ENCODE assay signal across 14 cellular contexts in the genomic region with DNA sequence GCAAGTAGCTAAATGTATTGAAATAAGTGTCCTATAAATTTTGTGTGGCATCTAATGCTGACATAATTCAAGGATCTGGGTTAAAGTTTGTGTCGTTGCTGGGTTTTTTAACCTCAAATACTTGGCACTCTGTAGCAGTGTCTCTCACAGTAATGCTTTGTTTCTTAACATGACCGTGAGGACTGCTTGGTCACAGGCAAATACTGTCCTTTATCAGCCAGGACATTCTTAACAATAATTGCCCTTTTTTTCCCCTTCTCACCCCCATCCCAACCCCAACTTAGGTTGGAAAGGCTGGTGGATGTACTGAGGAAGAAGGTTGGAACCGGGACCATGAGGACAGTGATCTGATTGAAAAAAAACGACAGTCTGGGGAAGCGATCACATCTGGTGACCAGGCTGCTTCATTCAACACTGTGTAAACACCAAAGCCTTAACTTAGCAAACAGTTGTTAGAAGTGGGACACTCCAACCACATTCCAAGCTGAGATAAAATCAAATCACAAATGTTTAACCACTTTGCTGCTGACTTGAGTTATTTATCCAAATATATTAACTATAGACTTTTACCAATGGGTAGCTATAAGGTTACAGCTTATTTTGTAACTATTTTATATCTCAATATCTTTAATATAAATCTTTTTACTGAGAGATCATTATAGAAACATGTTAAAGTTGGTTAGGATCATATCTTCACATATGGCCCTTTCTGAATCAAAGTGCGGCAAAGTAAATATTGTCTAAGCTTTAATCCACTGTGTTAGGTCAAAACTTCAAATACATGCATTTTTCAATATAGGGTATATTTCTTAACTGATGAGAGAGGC. TPM values are rescaled to one million over a fixed set of nuclear protein-coding genes. Genes with fewer than 3 reads are reported as not detected.
DNase-seq lines count a peak whose midpoint lies in the region; ATAC-seq, FAIRE-seq and TF ChIP-seq lines count a peak whose summit lies in the region.
"Had no signal": no experiment of that assay in that cellular context is flagged by ENCODE, and none has a peak within 500 bp of the region (broad histone marks: within the 10 kb centered on the region; RNA-seq: fewer than 3 reads in every experiment).

No MANE protein-coding gene starts in this region.

- in situ Hi-C loops in HepG2 (cut with HindIII; ENCODE audit: extremely low pct_ligation_motif_present, low pct_unique_long_range_greater_than_20kb), result loop anchor here (5.0 kb wide), 1 partner anchor 80 kb away; no protein-coding TSS in a partner anchor

- no peaks in the 10 kb centered on the region for H3K9me3 ChIP-seq in HEK293 (ENCODE audit: control insufficient read depth, insufficient read depth, low read depth, low read length)
- no peaks in the 10 kb centered on the region for H3K9me3 ChIP-seq in HepG2 (ENCODE audit: low read length)
- H3K9me3 ChIP-seq: psoas muscle had no signal

- H3K27me3 ChIP-seq in HepG2 (ENCODE audit: control insufficient read depth in 1 of 2, insufficient read depth in 2 of 2, low read length in 2 of 2), result no peaks in the 10 kb centered on the region

- under 1% methylated on average over 6 of the region's 6 CpGs for WGBS in HepG2 (ENCODE audit: low lambda C conversion rate)

- intact Hi-C loops in HepG2 (cut with micrococcal nuclease; ENCODE audit: unreplicated experiment), result loop anchor here (1.0 to 5.0 kb wide), 6 partner anchors 40 to 300 kb away; partner anchors contain the start of genes FOXA1 and TTC6

- POLR2A ChIA-PET in HEK293 (lab: Yijun Ruan, JAX) (no interaction called here), HepG2 (lab: Yijun Ruan, JAX) (interaction anchor here (0.7 to 3.2 kb wide), 13 partner anchors 12 to 319 kb away, joined by 3 to 35 read pairs (median 3); partner anchors contain the start of genes FOXA1 and TTC6)

- H3K36me3 ChIP-seq in HEK293 (ENCODE audit: control insufficient read depth in 2 of 2, insufficient read depth in 1 of 2, low read length in 2 of 2) (no peaks in the 10 kb centered on the region), HepG2 (replicated peaks in 1 of 2; ENCODE audit: control insufficient read depth in 1 of 2, insufficient read depth in 2 of 2, low read length in 2 of 2) (no peaks in the 10 kb centered on the region)

- peak in 1 of 2 experiments; percentile 47; a peak in 1 of 4 replicates for TF ChIP-seq POLR2A in HepG2 (IDR thresholded peaks at IDR 0.05; ENCODE audit: insufficient read depth in 1 of 2, low read depth in 2 of 2, low read length in 2 of 2)

- peak; percentile 100 for ATAC-seq in HepG2
- ATAC-seq: psoas muscle had no signal

- TF ChIP-seq CTCF in HEK293 (tag by site-specific recombination; IDR thresholded peaks at IDR 0.05) (no peak), HepG2 (CRISPR knock-in tag; IDR thresholded peaks at IDR 0.05) (no peak)

- H3K4me1 ChIP-seq in HEK293 (ENCODE audit: control insufficient read depth, insufficient read depth, low read length) (peaks cover 13% of the 10 kb centered on the region), HepG2 (ENCODE audit: insufficient read depth, low read length) (peaks cover 36% of the 10 kb centered on the region)
- H3K4me1 ChIP-seq: psoas muscle had no signal

- H3K27ac ChIP-seq in HEK293 (ENCODE audit: extremely low read depth, low read depth, low read length), result no peak overlapping the region
- peak overlapping the region; percentile 73 for H3K27ac ChIP-seq in HepG2 (ENCODE audit: extremely low read length, insufficient read depth, low read length)
- H3K27ac ChIP-seq: epithelial cell of prostate, psoas muscle had no signal

- CTCF ChIA-PET in HEK293 (lab: Yijun Ruan, JAX), result interaction anchor here (0.8 kb wide), 1 partner anchor 13 kb away, joined by 3 read pairs; no protein-coding TSS in a partner anchor
- CTCF ChIA-PET in HepG2 (lab: Yijun Ruan, JAX; ENCODE audit: low intra/inter-chr PET ratio, low total read pairs), result interaction anchor here (1.1 kb wide), 1 partner anchor 218 kb away, joined by 3 read pairs; no protein-coding TSS in a partner anchor

- H3K9ac ChIP-seq in HepG2 (ENCODE audit: insufficient read depth, low read depth, low read length), result peak overlapping the region; percentile 44

- BruUV-seq in HepG2 (replicated peaks; lab: Mats Ljungman, UMichigan), result TSS peak; percentile 37

- TF ChIP-seq RAD21 in HepG2 (CRISPR knock-in tag; IDR thresholded peaks at IDR 0.05), result peak; percentile 50; the same call in 1 of the 2 replicates

- no peaks in the 10 kb centered on the region for H4K20me1 ChIP-seq in HepG2 (ENCODE audit: insufficient read depth, low read length)

- peak; percentile 99 for FAIRE-seq in HepG2 (lab: Jason Lieb, UNC)
- FAIRE-seq: GM12892, keratinocyte had no signal

- H3K4me3 ChIP-seq in HEK293 (ENCODE audit: low read depth, low read length) (peak overlapping the region; percentile 17), HepG2 (replicated peaks in 1 of 3; ENCODE audit: insufficient read depth in 1 of 3, low read depth in 2 of 3, low read length in 3 of 3) (peak overlapping the region; percentile 5 to 38 (median 29); a peak in 5 of 6 replicates)
- H3K4me3 ChIP-seq: psoas muscle had no signal

- DNase-seq in AG08396 (ENCODE audit: low spot score), result peak; percentile 5
- peak; percentile 1 for DNase-seq in RPMI7951 (ENCODE audit: low read depth)
- peak; percentile 100 for DNase-seq in HepG2 (ENCODE audit: low spot score)
- no peak for DNase-seq in kidney glomerular epithelial cell (lab: John Stamatoyannopoulos, UW)
- DNase-seq in glomerular visceral epithelial cell (ENCODE audit: extremely low spot score), result no peak
- DNase-seq in activated CD4-positive, alpha-beta T cell treated with anti-CD3 and anti-CD28 coated beads for 4 hours, result no peak
- DNase-seq in inferior parietal cortex (ENCODE audit: extremely low spot score), result no peak
- DNase-seq: aorta; CD4-positive, CD25-positive, alpha-beta regulatory T cell; psoas muscle had no signal

- no peaks in the 10 kb centered on the region for H3K79me2 ChIP-seq in HepG2 (ENCODE audit: insufficient read depth, low read length)

- peak overlapping the region; percentile 8 for H2AFZ ChIP-seq in HepG2 (ENCODE audit: low read length)

- TF ChIP-seq EP300 in HepG2 (IDR thresholded peaks at IDR 0.05; ENCODE audit: low read depth in 2 of 2, low read length in 2 of 2) (peak; percentile 77 to 98; a peak in 3 of 4 replicates), HepG2 (CRISPR knock-in tag; IDR thresholded peaks at IDR 0.05; ENCODE audit: borderline replicate concordance) (peak; percentile 95; the same call in 1 of the 2 replicates)

- peak overlapping the region; percentile 67 for H3K4me2 ChIP-seq in HepG2 (ENCODE audit: low read depth, low read length)

TF ChIP-seq in HepG2, 621 proteins besides CTCF, POLR2A, EP300 and RAD21 (continues in another document):
- TF ChIP-seq ATF1 (CRISPR knock-in tag; IDR thresholded peaks at IDR 0.05), result 0 out of 2 replicates have a peak, but pooled peaks have one; percentile 42

RNA-seq across cellular contexts. Expression of gene FOXA1, which starts 48.2 kb away (rescaled TPM):
- total RNA-seq in RPMI7951 (2014; rRNA removed; shearing (Covaris generic)), result not detected in 2 replicates
- 58.1 and 58.6 TPM in 2 replicates for total RNA-seq in HepG2 (2016; rRNA removed; fragmentation: Illumina TruSeq; extraction: Trizol)
- 14.5 and 16.1 TPM in 2 replicates for total RNA-seq in HepG2 (2016; cell fraction: cytosol; rRNA removed; fragmentation: Illumina TruSeq; extraction: Trizol; ENCODE audit: low read depth)
- 51.7 and 53.7 TPM in 2 replicates for total RNA-seq in HepG2 (2016; cell fraction: insoluble cytoplasmic fraction; rRNA removed; fragmentation: Illumina TruSeq; extraction: Trizol)
- 58.2 and 61.8 TPM in 2 replicates for total RNA-seq in HepG2 (2016; cell fraction: membrane; rRNA removed; fragmentation: Illumina TruSeq; extraction: Trizol)
- 59.1 and 60.1 TPM in 2 replicates for total RNA-seq in HepG2 (2016; cell fraction: nucleus; rRNA removed; fragmentation: Illumina TruSeq; extraction: Trizol)
- polyA plus RNA-seq in HepG2 (2011; rRNA removed), result 43.4 and 47.6 TPM in 2 replicates
- polyA plus RNA-seq in HepG2 (2011; cell fraction: cytosol; rRNA removed), result 41.8 and 44.7 TPM in 2 replicates
- polyA plus RNA-seq in HepG2 (2011; cell fraction: nucleus; rRNA removed), result 54.5 and 66.1 TPM in 2 replicates
- polyA plus RNA-seq in HepG2 (2012), result 32.0 and 32.4 TPM in 2 replicates
- 9.3 and 9.9 TPM in 2 replicates for polyA plus RNA-seq in HepG2 (2016; cell fraction: cytosol; fragmentation: Illumina TruSeq; extraction: Trizol; ENCODE audit: low read depth)
- polyA plus RNA-seq in HepG2 (2016; cell fraction: insoluble cytoplasmic fraction; fragmentation: Illumina TruSeq; extraction: Trizol; ENCODE audit: low read depth), result 93.1 and 102 TPM in 2 replicates
- polyA plus RNA-seq in HepG2 (2016; cell fraction: membrane; fragmentation: Illumina TruSeq; extraction: Trizol; ENCODE audit: low read depth), result 37.3 and 39.0 TPM in 2 replicates
- 98.8 and 112 TPM in 2 replicates for polyA plus RNA-seq in HepG2 (2016; cell fraction: nucleus; fragmentation: Illumina TruSeq; extraction: Trizol; ENCODE audit: insufficient read depth, low read depth)
- 4.0 and 60.9 TPM in 2 replicates for polyA minus RNA-seq in HepG2 (2011; rRNA and poly(A)+ RNA removed; ENCODE audit: low replicate concordance)
- polyA minus RNA-seq in HepG2 (2011; cell fraction: cytosol; rRNA and poly(A)+ RNA removed), result 54.0 and 57.6 TPM in 2 replicates
- polyA minus RNA-seq in HepG2 (2011; cell fraction: nucleus; rRNA and poly(A)+ RNA removed), result 76.0 and 85.0 TPM in 2 replicates
- total RNA-seq: aorta, psoas muscle had no signal
- polyA plus RNA-seq: CD4-positive, CD25-positive, alpha-beta regulatory T cell had no signal

RNA-seq across cellular contexts. Expression of gene TTC6, which starts 48.6 kb away (rescaled TPM):
- 0.10 TPM in 1 of 2 replicates, not detected in the other for total RNA-seq in RPMI7951 (2014; rRNA removed; shearing (Covaris generic))
- total RNA-seq in HepG2 (2016; rRNA removed; fragmentation: Illumina TruSeq; extraction: Trizol), result 13.2 and 27.4 TPM in 2 replicates
- total RNA-seq in HepG2 (2016; cell fraction: cytosol; rRNA removed; fragmentation: Illumina TruSeq; extraction: Trizol; ENCODE audit: low read depth), result 21.5 and 24.0 TPM in 2 replicates
- total RNA-seq in HepG2 (2016; cell fraction: insoluble cytoplasmic fraction; rRNA removed; fragmentation: Illumina TruSeq; extraction: Trizol), result 11.2 and 26.5 TPM in 2 replicates
- 16.2 and 16.4 TPM in 2 replicates for total RNA-seq in HepG2 (2016; cell fraction: membrane; rRNA removed; fragmentation: Illumina TruSeq; extraction: Trizol)
- total RNA-seq in HepG2 (2016; cell fraction: nucleus; rRNA removed; fragmentation: Illumina TruSeq; extraction: Trizol), result 87.8 and 88.1 TPM in 2 replicates
- polyA plus RNA-seq in HepG2 (2011; rRNA removed), result 8.6 and 9.3 TPM in 2 replicates
- 2.6 and 3.9 TPM in 2 replicates for polyA plus RNA-seq in HepG2 (2011; cell fraction: cytosol; rRNA removed)
- polyA plus RNA-seq in HepG2 (2011; cell fraction: nucleus; rRNA removed), result 28.3 and 28.6 TPM in 2 replicates
- 7.9 and 8.5 TPM in 2 replicates for polyA plus RNA-seq in HepG2 (2012)
- polyA plus RNA-seq in HepG2 (2016; cell fraction: cytosol; fragmentation: Illumina TruSeq; extraction: Trizol; ENCODE audit: low read depth), result 3.5 and 4.5 TPM in 2 replicates
- 5.4 and 8.4 TPM in 2 replicates for polyA plus RNA-seq in HepG2 (2016; cell fraction: insoluble cytoplasmic fraction; fragmentation: Illumina TruSeq; extraction: Trizol; ENCODE audit: low read depth)
- polyA plus RNA-seq in HepG2 (2016; cell fraction: membrane; fragmentation: Illumina TruSeq; extraction: Trizol; ENCODE audit: low read depth), result 4.9 and 5.2 TPM in 2 replicates
- polyA plus RNA-seq in HepG2 (2016; cell fraction: nucleus; fragmentation: Illumina TruSeq; extraction: Trizol; ENCODE audit: insufficient read depth, low read depth), result 52.2 and 52.8 TPM in 2 replicates
- polyA minus RNA-seq in HepG2 (2011; rRNA and poly(A)+ RNA removed; ENCODE audit: low replicate concordance), result 0.61 and 8.5 TPM in 2 replicates
- polyA minus RNA-seq in HepG2 (2011; cell fraction: cytosol; rRNA and poly(A)+ RNA removed), result 4.9 and 5.1 TPM in 2 replicates
- polyA minus RNA-seq in HepG2 (2011; cell fraction: nucleus; rRNA and poly(A)+ RNA removed), result 136 TPM in 2 replicates
- total RNA-seq: aorta; CD4-positive, CD25-positive, alpha-beta regulatory T cell; psoas muscle had no signal
- polyA plus RNA-seq: aorta; CD4-positive, CD25-positive, alpha-beta regulatory T cell; keratinocyte; psoas muscle had no signal

Comparison
In these comparisons a context has a peak if more than half of its experiments do, and no peak if none do; other contexts are left out.
1. DNase-seq: peak in AG08396 (single experiment), RPMI7951 (single experiment) and HepG2 (single experiment); none in kidney glomerular epithelial cell (single experiment), glomerular visceral epithelial cell (single experiment), activated CD4-positive, alpha-beta T cell treated with anti-CD3 and anti-CD28 coated beads for 4 hours (0 of 2) and inferior parietal cortex (single experiment).
2. RNA of gene FOXA1, which starts 48.2 kb away (total RNA-seq): 14.5 to 61.8 TPM in HepG2; not detected in RPMI7951; every median in the first group is over 10 times any median in the second.
3. RNA of gene TTC6, which starts 48.6 kb away (total RNA-seq): 11.2 to 88.1 TPM in HepG2; 0.10 TPM in RPMI7951; every median in the first group is over 10 times any median in the second.